In the genomic region with DNA sequence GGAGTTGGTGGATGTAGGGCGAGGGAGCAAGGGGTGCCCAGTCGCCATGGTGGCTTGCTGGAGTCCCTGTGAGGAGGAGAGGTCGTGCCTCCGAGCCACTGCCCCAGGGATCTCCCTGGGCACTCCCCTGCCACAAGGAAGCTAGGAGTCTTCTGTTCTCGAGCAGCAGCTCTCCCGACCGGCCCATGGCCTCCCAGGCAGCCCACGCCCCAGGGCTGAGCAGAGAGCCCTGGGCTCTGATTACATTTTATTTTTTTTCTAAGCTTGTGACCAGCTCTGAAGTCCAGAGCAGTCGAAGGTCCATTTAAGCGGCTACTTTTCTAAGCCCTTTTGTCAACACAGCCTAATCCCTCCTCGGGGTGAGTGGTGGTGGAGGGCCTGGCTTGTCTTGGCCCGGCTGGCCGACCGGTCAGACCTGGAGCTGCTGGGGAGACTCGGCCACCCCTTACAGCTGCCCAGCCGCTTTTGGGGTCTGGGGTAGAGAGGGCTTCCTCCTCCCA, we compare ENCODE assay signal across 9 cellular contexts. TPM values are rescaled to one million over a fixed set of nuclear protein-coding genes. Genes with fewer than 3 reads are reported as not detected.
DNase-seq lines count a peak whose midpoint lies in the region; ATAC-seq and TF ChIP-seq lines count a peak whose summit lies in the region.
"Had no signal": no experiment of that assay in that cellular context is flagged by ENCODE, and none has a peak within 500 bp of the region (broad histone marks: within the 10 kb centered on the region; RNA-seq: fewer than 3 reads in every experiment).

No MANE protein-coding gene starts in this region.

- DNase-seq in HL-60 (ENCODE audit: low read depth in 1 of 2, low spot score in 1 of 2) (no peak), kidney tubule cell (ENCODE audit: low spot score) (peak; percentile 47), stomach (peak; percentile 65), GM20000 (ENCODE audit: low spot score) (no peak)
- DNase-seq in central memory CD8-positive, alpha-beta T cell (ENCODE audit: low spot score in 2 of 2) = no peak
- DNase-seq in T-helper 2 cell treated with Interferon-gamma antibody and Interleukin-4, amounts not matched to agents 5 μg/mL and 100 μg/mL, for 36 hours (ENCODE audit: low spot score) = no peak
- DNase-seq: activated CD8-positive, alpha-beta T cell treated with anti-CD3 and anti-CD28 coated beads, Interleukin-2, amount 10 ng/mL, durations not matched to agents 7 days and 5 days had no signal

- H3K4me3 ChIP-seq in HL-60 (replicated peaks; ENCODE audit: insufficient read depth, low read length) (peak overlapping the region; percentile 81; the same call in 1 of the 2 replicates), stomach (peak overlapping the region; percentile 67 to 77 (median 70))

- peaks cover 78 to 84% (median 82%) of the 10 kb centered on the region in 4 donors for H3K4me1 ChIP-seq in stomach

- no peaks in the 10 kb centered on the region for H3K27me3 ChIP-seq in HL-60 (ENCODE audit: insufficient read depth, poor library complexity, severe bottlenecking)
- no peaks in the 10 kb centered on the region for H3K27me3 ChIP-seq in stomach

- TF ChIP-seq POLR2A in stomach (IDR thresholded peaks at IDR 0.05) = peak in 1 of 4 donors; percentile 13

- no peak for ATAC-seq in central memory CD8-positive, alpha-beta T cell (replicated peaks; ENCODE audit: extremely low read depth, poor library complexity, severe bottlenecking)
- ATAC-seq in GM21786 (IDR thresholded peaks at IDR 0.05; ENCODE audit: unreplicated experiment) (no peak), HG02981 (IDR thresholded peaks at IDR 0.05; ENCODE audit: unreplicated experiment) (no peak)
- ATAC-seq: activated CD8-positive, alpha-beta T cell treated with anti-CD3 and anti-CD28 coated beads, Interleukin-2, amount 10 ng/mL, durations not matched to agents 7 days and 5 days had no signal

- H3K9me3 Mint-ChIP-seq in central memory CD8-positive, alpha-beta T cell = no peaks in the 10 kb centered on the region
- H3K9me3 Mint-ChIP-seq in T-helper 2 cell treated with Interferon-gamma antibody and Interleukin-4, amounts not matched to agents 5 μg/mL and 100 μg/mL, for 36 hours = no peaks in the 10 kb centered on the region

- TF ChIP-seq CTCF in HL-60 (IDR thresholded peaks at IDR 0.05; ENCODE audit: insufficient read depth, low read length) = no peak
- no peak for TF ChIP-seq CTCF in stomach (IDR thresholded peaks at IDR 0.05)
- TF ChIP-seq CTCF in GM20000 (IDR thresholded peaks at IDR 0.05; ENCODE audit: extremely low read depth, missing control alignments) = no peak

- peak overlapping the region; percentile 57 for H3K4me3 Mint-ChIP-seq in central memory CD8-positive, alpha-beta T cell
- H3K4me3 Mint-ChIP-seq in T-helper 2 cell treated with Interferon-gamma antibody and Interleukin-4, amounts not matched to agents 5 μg/mL and 100 μg/mL, for 36 hours = no peak overlapping the region
- H3K4me3 Mint-ChIP-seq: activated CD8-positive, alpha-beta T cell treated with anti-CD3 and anti-CD28 coated beads, Interleukin-2, amount 10 ng/mL, durations not matched to agents 7 days and 5 days had no signal

- intact Hi-C loops in stomach (cut with DNase I; ENCODE audit: low total_unique reads) = no loop called here

- H3K36me3 Mint-ChIP-seq in central memory CD8-positive, alpha-beta T cell (ENCODE audit: insufficient read depth) = peaks cover 7% of the 10 kb centered on the region
- no peaks in the 10 kb centered on the region for H3K36me3 Mint-ChIP-seq in T-helper 2 cell treated with Interferon-gamma antibody and Interleukin-4, amounts not matched to agents 5 μg/mL and 100 μg/mL, for 36 hours (ENCODE audit: low read depth)

- H3K27ac ChIP-seq in HL-60 (replicated peaks) (peak overlapping the region; percentile 8; the same call in 1 of the 2 replicates), stomach (peak overlapping the region; percentile 81 to 91 (median 90))

- no peaks in the 10 kb centered on the region for H3K27me3 Mint-ChIP-seq in central memory CD8-positive, alpha-beta T cell
- peaks cover 37% of the 10 kb centered on the region for H3K27me3 Mint-ChIP-seq in T-helper 2 cell treated with Interferon-gamma antibody and Interleukin-4, amounts not matched to agents 5 μg/mL and 100 μg/mL, for 36 hours (ENCODE audit: low read depth)

- H3K36me3 ChIP-seq in stomach = no peaks in the 10 kb centered on the region

- TF ChIP-seq EP300 in stomach (IDR thresholded peaks at IDR 0.05) = no peak

- H3K4me1 Mint-ChIP-seq in central memory CD8-positive, alpha-beta T cell = peaks cover 24% of the 10 kb centered on the region
- peaks cover 2% of the 10 kb centered on the region for H3K4me1 Mint-ChIP-seq in T-helper 2 cell treated with Interferon-gamma antibody and Interleukin-4, amounts not matched to agents 5 μg/mL and 100 μg/mL, for 36 hours (ENCODE audit: low read depth)

- H3K9me3 ChIP-seq in stomach = no peaks in the 10 kb centered on the region

- WGBS in stomach, 5 donors = 14 to 26% (median 17%) methylated on average over 13 to 16 of the region's 16 CpGs

- H3K27ac Mint-ChIP-seq in central memory CD8-positive, alpha-beta T cell (ENCODE audit: low read depth) = no peak overlapping the region
- H3K27ac Mint-ChIP-seq in T-helper 2 cell treated with Interferon-gamma antibody and Interleukin-4, amounts not matched to agents 5 μg/mL and 100 μg/mL, for 36 hours = no peak overlapping the region
- H3K27ac Mint-ChIP-seq: activated CD8-positive, alpha-beta T cell treated with anti-CD3 and anti-CD28 coated beads, Interleukin-2, amount 10 ng/mL, durations not matched to agents 7 days and 5 days had no signal

RNA-seq across cellular contexts. Expression of gene RXRA, which starts 2.1 kb away (rescaled TPM):
- total RNA-seq in stomach = 10 to 100 TPM; 14.0 to 68.4 (median 35.9) TPM
- 10 to 100 TPM; 17.4 to 34.1 (median 24.4) TPM for polyA plus RNA-seq in stomach

Comparison
In these comparisons a context has a peak if more than half of its experiments do, and no peak if none do; other contexts are left out.
1. DNase-seq: peak in kidney tubule cell (single experiment) and stomach (single experiment); none in HL-60 (0 of 2), central memory CD8-positive, alpha-beta T cell (0 of 2), T-helper 2 cell treated with Interferon-gamma antibody and Interleukin-4, amounts not matched to agents 5 μg/mL and 100 μg/mL, for 36 hours (single experiment) and GM20000 (single experiment).